16 cellular contexts compared by ENCODE assay signal in genomic region chr12:46149905-46150304, GRCh38.
DNase-seq lines count a peak whose midpoint lies in the region; ATAC-seq and TF ChIP-seq lines count a peak whose summit lies in the region.
"Had no signal": no experiment of that assay in that cellular context is flagged by ENCODE, and none has a peak within 500 bp of the region (broad histone marks: within the 10 kb centered on the region; RNA-seq: fewer than 3 reads in every experiment).

No MANE protein-coding gene starts in this region.

- DNase-seq in PC-3 (no peak), colonic mucosa (no peak), smooth muscle cell (lab: John Stamatoyannopoulos, UW; ENCODE audit: unreplicated experiment) (no peak), GM19240 (ENCODE audit: insufficient read length, low spot score) (no peak)
- DNase-seq in stimulated activated naive CD4-positive, alpha-beta T cell treated with Interleukin-2 at 50 U/mL for 16 hours (lab: John Stamatoyannopoulos, UW): no peak
- DNase-seq: CD4-positive, alpha-beta memory T cell; DMS79 treated with DMSO at 0.1 percent for 48 hours; GF-D8; GM23248; IMR-90 had no signal

- no peak overlapping the region for H2AFZ ChIP-seq in PC-3 (ENCODE audit: low read length)
- H2AFZ ChIP-seq in smooth muscle cell (ENCODE audit: low read depth): peak overlapping the region; percentile 62
- H2AFZ ChIP-seq: GM23248 had no signal

- WGBS in smooth muscle cell (ENCODE audit: low lambda C conversion rate): 97% methylated on average over 1 of the region's 1 CpG

- H3F3A ChIP-seq in PC-3 (ENCODE audit: low read length, unreplicated experiment) (no peaks in the 10 kb centered on the region), smooth muscle cell (ENCODE audit: low read depth) (peaks cover 13% of the 10 kb centered on the region)

- H3K4me2 ChIP-seq in PC-3 (ENCODE audit: low read length) (0 out of 2 replicates have a peak overlapping the region, but pooled peaks have one; percentile 19), smooth muscle cell (peak overlapping the region; percentile 14)
- H3K4me2 ChIP-seq: BLaER1 had no signal

- no TSS peak for BruUV-seq in PC-3 (replicated peaks; lab: Mats Ljungman, UMichigan)

- intact Hi-C loops in PC-3 (cut with micrococcal nuclease): loop anchor here (5.0 to 10.0 kb wide), 4 partner anchors 37 to 515 kb away; no protein-coding TSS in a partner anchor
- intact Hi-C loops in colonic mucosa (cut with DNase I): loop anchor here (10.0 kb wide), 2 partner anchors 115 to 515 kb away; partner anchors contain the start of gene SLC38A1

- H3K27ac ChIP-seq in HEK293 (ENCODE audit: extremely low read depth, low read depth, low read length) (no peak overlapping the region), PC-3 (ENCODE audit: low read length) (no peak overlapping the region), colonic mucosa (peak overlapping the region; percentile 53), smooth muscle cell (ENCODE audit: low read depth) (peak overlapping the region; percentile 76)
- H3K27ac ChIP-seq: BLaER1, GM23248 had no signal

- H3K79me2 ChIP-seq in PC-3 (ENCODE audit: low read length) (no peaks in the 10 kb centered on the region), smooth muscle cell (ENCODE audit: low read depth) (no peaks in the 10 kb centered on the region)

- H3K36me3 ChIP-seq in HEK293 (ENCODE audit: control insufficient read depth in 2 of 2, insufficient read depth in 1 of 2, low read length in 2 of 2) (no peaks in the 10 kb centered on the region), PC-3 (ENCODE audit: low read depth, low read length) (no peaks in the 10 kb centered on the region), colonic mucosa (no peaks in the 10 kb centered on the region), smooth muscle cell (ENCODE audit: low read depth) (no peaks in the 10 kb centered on the region)
- H3K36me3 ChIP-seq: BLaER1, HAP-1 had no signal

- no peak overlapping the region for H3K4me3 ChIP-seq in HEK293 (ENCODE audit: low read depth, low read length)
- no peak overlapping the region for H3K4me3 ChIP-seq in PC-3 (ENCODE audit: low read length)
- no peak overlapping the region for H3K4me3 ChIP-seq in colonic mucosa
- no peak overlapping the region for H3K4me3 ChIP-seq in smooth muscle cell
- H3K4me3 ChIP-seq: BLaER1, GM23248, HAP-1, K562 had no signal

- peaks cover 24% of the 10 kb centered on the region for H3K4me1 ChIP-seq in HEK293 (ENCODE audit: control insufficient read depth, insufficient read depth, low read length)
- peaks cover 29% of the 10 kb centered on the region for H3K4me1 ChIP-seq in PC-3 (ENCODE audit: insufficient read depth, low read length)
- H3K4me1 ChIP-seq in colonic mucosa: no peaks in the 10 kb centered on the region
- peaks cover 22% of the 10 kb centered on the region for H3K4me1 ChIP-seq in smooth muscle cell (ENCODE audit: low read depth)
- H3K4me1 ChIP-seq: HAP-1 had no signal

- H3K27me3 ChIP-seq in PC-3 (ENCODE audit: low read length) (no peaks in the 10 kb centered on the region), colonic mucosa (no peaks in the 10 kb centered on the region), smooth muscle cell (ENCODE audit: low read depth) (no peaks in the 10 kb centered on the region)
- H3K27me3 ChIP-seq: BLaER1 had no signal

- H3K9me2 ChIP-seq in PC-3 (replicated peaks; ENCODE audit: low read length): no peaks in the 10 kb centered on the region

- H3K9me3 ChIP-seq in HEK293 (ENCODE audit: control insufficient read depth, insufficient read depth, low read depth, low read length) (no peaks in the 10 kb centered on the region), PC-3 (ENCODE audit: low read length) (no peaks in the 10 kb centered on the region), colonic mucosa (no peaks in the 10 kb centered on the region), smooth muscle cell (replicated peaks; ENCODE audit: low read depth) (no peaks in the 10 kb centered on the region)
- H3K9me3 ChIP-seq: BLaER1, HAP-1 had no signal

- POLR2A ChIA-PET in HEK293 (lab: Yijun Ruan, JAX): no interaction called here
- POLR2A ChIA-PET in PC-3 (lab: Charles Lee; ENCODE audit: unreplicated experiment): interaction anchor here (0.7 kb wide), 1 partner anchor 795 kb away, joined by 3 read pairs; no protein-coding TSS in a partner anchor

- no peaks in the 10 kb centered on the region for H4K20me1 ChIP-seq in PC-3 (ENCODE audit: low read length)
- H4K20me1 ChIP-seq in smooth muscle cell (ENCODE audit: low read depth): no peaks in the 10 kb centered on the region
- H4K20me1 ChIP-seq: BLaER1 had no signal

- TF ChIP-seq CTCF in HEK293 (tag by site-specific recombination; IDR thresholded peaks at IDR 0.05): no peak
- no peak for TF ChIP-seq CTCF in PC-3 (conservative IDR thresholded peaks at IDR 0.05; ENCODE audit: low read depth, low read length)
- TF ChIP-seq CTCF in colonic mucosa (IDR thresholded peaks at IDR 0.05): no peak
- no peak for TF ChIP-seq CTCF in smooth muscle cell (IDR thresholded peaks at IDR 0.05; ENCODE audit: borderline replicate concordance, insufficient read depth, poor library complexity, severe bottlenecking)

- CTCF ChIA-PET in HEK293 (lab: Yijun Ruan, JAX): interaction anchor here (0.7 to 1.2 kb wide), 3 partner anchors 25 to 520 kb away, joined by 3 read pairs; no protein-coding TSS in a partner anchor
- CTCF ChIA-PET in PC-3 (lab: Charles Lee): interaction anchor here (1.0 kb wide), 1 partner anchor 25 kb away, joined by 3 read pairs; no protein-coding TSS in a partner anchor

- no peak overlapping the region for H3K9ac ChIP-seq in PC-3 (ENCODE audit: low read length)
- H3K9ac ChIP-seq in colonic mucosa (ENCODE audit: low read depth in 2 of 2, low read length in 2 of 2): no peak overlapping the region
- H3K9ac ChIP-seq in smooth muscle cell (ENCODE audit: low read depth): no peak overlapping the region
- H3K9ac ChIP-seq: BLaER1, GM23248 had no signal

- ATAC-seq in PC-3: peak; percentile 21; the same call in 1 of the 2 replicates
- no peak for ATAC-seq in HG02870 (IDR thresholded peaks at IDR 0.05; ENCODE audit: unreplicated experiment)
- ATAC-seq in HG03135 (IDR thresholded peaks at IDR 0.05; ENCODE audit: unreplicated experiment): no peak
- ATAC-seq: K562 had no signal

TF ChIP-seq in HEK293, 187 proteins besides CTCF, POLR2A, EP300 and RAD21:
- TF ChIP-seq, protein P1, sequence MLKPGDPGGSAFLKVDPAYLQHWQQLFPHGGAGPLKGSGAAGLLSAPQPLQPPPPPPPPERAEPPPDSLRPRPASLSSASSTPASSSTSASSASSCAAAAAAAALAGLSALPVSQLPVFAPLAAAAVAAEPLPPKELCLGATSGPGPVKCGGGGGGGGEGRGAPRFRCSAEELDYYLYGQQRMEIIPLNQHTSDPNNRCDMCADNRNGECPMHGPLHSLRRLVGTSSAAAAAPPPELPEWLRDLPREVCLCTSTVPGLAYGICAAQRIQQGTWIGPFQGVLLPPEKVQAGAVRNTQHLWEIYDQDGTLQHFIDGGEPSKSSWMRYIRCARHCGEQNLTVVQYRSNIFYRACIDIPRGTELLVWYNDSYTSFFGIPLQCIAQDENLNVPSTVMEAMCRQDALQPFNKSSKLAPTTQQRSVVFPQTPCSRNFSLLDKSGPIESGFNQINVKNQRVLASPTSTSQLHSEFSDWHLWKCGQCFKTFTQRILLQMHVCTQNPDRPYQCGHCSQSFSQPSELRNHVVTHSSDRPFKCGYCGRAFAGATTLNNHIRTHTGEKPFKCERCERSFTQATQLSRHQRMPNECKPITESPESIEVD (tag by site-specific recombination; IDR thresholded peaks at IDR 0.05): peak; percentile 58; the same call in 1 of the 2 replicates
- TF ChIP-seq WT1 (tag by site-specific recombination; IDR thresholded peaks at IDR 0.05): peak; percentile 59
- TF ChIP-seq FEZF1 (tag by site-specific recombination; IDR thresholded peaks at IDR 0.05): peak; percentile 33; the same call in 1 of the 2 replicates
- TF ChIP-seq ZNF23 (tag by site-specific recombination; IDR thresholded peaks at IDR 0.05; ENCODE audit: borderline replicate concordance): no peak
TF ChIP-seq in HEK293: peak in this region for 3.

Comparison
In these comparisons a context has a peak if more than half of its experiments do, and no peak if none do; other contexts are left out.
1. H3K27ac ChIP-seq: peak in colonic mucosa (single experiment) and smooth muscle cell (single experiment); none in HEK293 (single experiment) and PC-3 (single experiment).